ENCODE assay signal across 22 cellular contexts in genomic region chr3:71879089-71879488, GRCh38.
DNase-seq lines count a peak whose midpoint lies in the region; ATAC-seq and TF ChIP-seq lines count a peak whose summit lies in the region.
"Had no signal": no experiment of that assay in that cellular context is flagged by ENCODE, and none has a peak within 500 bp of the region (broad histone marks: within the 10 kb centered on the region; RNA-seq: fewer than 3 reads in every experiment).

No MANE protein-coding gene starts in this region.

- POLR2A ChIA-PET in WTC11 (lab: Charles Lee): no interaction called here

- H2BK12ac ChIP-seq in trophoblast cell (ENCODE audit: low read length): no peak overlapping the region

- peaks cover 19% of the 10 kb centered on the region for H3K79me1 ChIP-seq in trophoblast cell (ENCODE audit: low read length)

- peaks cover 14% of the 10 kb centered on the region for H3K4me1 ChIP-seq in endodermal cell (ENCODE audit: control insufficient read depth, insufficient read depth, low read length)
- peaks cover 24 to 30% of the 10 kb centered on the region in 2 experiments for H3K4me1 ChIP-seq in trophoblast cell (ENCODE audit: control insufficient read depth in 1 of 2, insufficient read depth in 2 of 2, low read length in 2 of 2)
- H3K4me1 ChIP-seq: SJCRH30 had no signal

- no peak overlapping the region for H3K4me2 ChIP-seq in trophoblast cell (ENCODE audit: low read length)
- H3K4me2 ChIP-seq: BLaER1 had no signal

- WGBS in endodermal cell (ENCODE audit: insufficient coverage in 1 of 2, insufficient read length in 1 of 2), 2 experiments: 52 to 82% methylated on average over 4 to 9 of the region's 9 CpGs
- WGBS in trophoblast cell (ENCODE audit: extremely low coverage, insufficient coverage, insufficient read length): no CpG with 5 or more reads among the region's 9 CpGs

- H3K9me3 Mint-ChIP-seq in WTC11: no peaks in the 10 kb centered on the region
- no peaks in the 10 kb centered on the region for H3K9me3 Mint-ChIP-seq in endodermal cell
- no peaks in the 10 kb centered on the region for H3K9me3 Mint-ChIP-seq in progenitor cell of endocrine pancreas (ENCODE audit: low read depth)
- H3K9me3 Mint-ChIP-seq: CD8-positive, alpha-beta T cell had no signal

- no peak overlapping the region for H3K18ac ChIP-seq in trophoblast cell (ENCODE audit: low read length)

- no peak overlapping the region for H3K4me3 Mint-ChIP-seq in WTC11
- H3K4me3 Mint-ChIP-seq in endodermal cell: no peak overlapping the region
- H3K4me3 Mint-ChIP-seq in progenitor cell of endocrine pancreas (ENCODE audit: low read depth): no peak overlapping the region
- H3K4me3 Mint-ChIP-seq: CD8-positive, alpha-beta T cell had no signal

- intact Hi-C loops in left cardiac atrium (cut with DNase I): loop anchor here (5.0 to 10.0 kb wide), 5 partner anchors 383 to 1206 kb away; no protein-coding TSS in a partner anchor

- no peak overlapping the region for H4K91ac ChIP-seq in trophoblast cell (ENCODE audit: low read depth, low read length)

- TF ChIP-seq CTCF in WTC11 (IDR thresholded peaks at IDR 0.05) (no peak), endodermal cell (conservative IDR thresholded peaks at IDR 0.05) (peak; percentile 47), progenitor cell of endocrine pancreas (IDR thresholded peaks at IDR 0.05; ENCODE audit: unreplicated experiment) (no peak)

- H2BK5ac ChIP-seq in trophoblast cell (ENCODE audit: low read depth, low read length, poor library complexity): no peak overlapping the region

- H3K9me3 ChIP-seq in endodermal cell (ENCODE audit: control insufficient read depth, low read length): no peaks in the 10 kb centered on the region
- no peaks in the 10 kb centered on the region for H3K9me3 ChIP-seq in trophoblast cell (ENCODE audit: insufficient read depth, low read depth, low read length)
- H3K9me3 ChIP-seq: BLaER1, SJCRH30 had no signal

- CTCF ChIA-PET in WTC11 (lab: Charles Lee): interaction anchor here (0.7 to 1.8 kb wide), 7 partner anchors 10 to 777 kb away, joined by 3 to 6 read pairs (median 4); no protein-coding TSS in a partner anchor

- H3K14ac ChIP-seq in trophoblast cell (ENCODE audit: low read length): no peak overlapping the region

- H3K9ac ChIP-seq in endodermal cell (ENCODE audit: extremely low read depth, low read length, poor library complexity, severe bottlenecking): no peak overlapping the region
- no peak overlapping the region for H3K9ac ChIP-seq in trophoblast cell (ENCODE audit: low read length)
- H3K9ac ChIP-seq: BLaER1, GM23248 had no signal

- H3K4me3 ChIP-seq in endodermal cell (ENCODE audit: low read length) (no peak overlapping the region), trophoblast cell (ENCODE audit: low read depth, low read length) (no peak overlapping the region)
- H3K4me3 ChIP-seq: BLaER1, GM12878, GM23248, SJCRH30 had no signal

- H3K27me3 ChIP-seq in endodermal cell (ENCODE audit: control insufficient read depth, insufficient read depth, low read length, poor library complexity, severe bottlenecking) (peaks cover 6% of the 10 kb centered on the region), trophoblast cell (ENCODE audit: insufficient read depth, low read length) (no peaks in the 10 kb centered on the region)
- H3K27me3 ChIP-seq: BLaER1, SJCRH30 had no signal

- H3K36me3 ChIP-seq in endodermal cell (ENCODE audit: control insufficient read depth, insufficient read depth, low read length): no peaks in the 10 kb centered on the region
- H3K36me3 ChIP-seq in trophoblast cell (ENCODE audit: control insufficient read depth in 1 of 2, insufficient read depth in 2 of 2, low read length in 2 of 2): no peaks in the 10 kb centered on the region
- H3K36me3 ChIP-seq: BLaER1, SJCRH30 had no signal

- H2AK5ac ChIP-seq in trophoblast cell (ENCODE audit: low read length): no peak overlapping the region

- H3K27ac Mint-ChIP-seq in WTC11: no peak overlapping the region
- H3K27ac Mint-ChIP-seq in endodermal cell: no peak overlapping the region
- H3K27ac Mint-ChIP-seq in progenitor cell of endocrine pancreas: no peak overlapping the region
- H3K27ac Mint-ChIP-seq: CD8-positive, alpha-beta T cell had no signal

- no peak overlapping the region for H4K8ac ChIP-seq in trophoblast cell (ENCODE audit: low read depth, low read length)

- H3K27me3 Mint-ChIP-seq in WTC11 (ENCODE audit: low read depth) (no peaks in the 10 kb centered on the region), endodermal cell (ENCODE audit: insufficient read depth) (peaks cover 25% of the 10 kb centered on the region), progenitor cell of endocrine pancreas (peaks cover 11% of the 10 kb centered on the region)

- peaks cover 2% of the 10 kb centered on the region for H3K79me2 ChIP-seq in trophoblast cell (ENCODE audit: control insufficient read depth, insufficient read depth, low read length, poor library complexity)

- no peak overlapping the region for H3K4ac ChIP-seq in trophoblast cell (ENCODE audit: low read depth, low read length)

- H4K12ac ChIP-seq in trophoblast cell (ENCODE audit: low read depth, low read length): no peak overlapping the region

- DNase-seq in NCI-H524 (lab: John Stamatoyannopoulos, UW): peak; percentile 7 to 40
- DNase-seq in NCI-H524 treated with DMSO at 0.1 percent for 48 hours (lab: John Stamatoyannopoulos, UW): no peak
- no peak for DNase-seq in WTC11 (ENCODE audit: low spot score)
- DNase-seq in endodermal cell: peak; percentile 70
- DNase-seq in trophoblast cell: no peak
- no peak for DNase-seq in left cardiac atrium
- no peak for DNase-seq in NCI-H345 treated with DMSO at 0.1 percent for 48 hours (lab: John Stamatoyannopoulos, UW; ENCODE audit: unreplicated experiment)
- no peak for DNase-seq in progenitor cell of endocrine pancreas (ENCODE audit: low spot score, unreplicated experiment)
- DNase-seq: 8988T; CD8-positive, alpha-beta T cell; GDM1; GM23248; KG1; NCI-H146; NCI-H2081; NCI-H510A treated with DMSO at 0.1 percent for 48 hours; NK-92 treated with Interleukin-12 subunit alpha and Interleukin-12 subunit beta, amount 100 ng/mL, for 24 hours; OCI-M1; SJCRH30 had no signal

- no peak overlapping the region for H2AFZ ChIP-seq in trophoblast cell (ENCODE audit: insufficient read depth, low read length, poor library complexity)
- H2AFZ ChIP-seq: GM23248 had no signal

- peak; percentile 7 for ATAC-seq in WTC11
- ATAC-seq in left cardiac atrium: no peak
- ATAC-seq: CD8-positive, alpha-beta T cell; GM12878 had no signal

- peak overlapping the region; percentile 14 for H2BK120ac ChIP-seq in trophoblast cell (ENCODE audit: insufficient read depth, low read length, poor library complexity)

- no peak overlapping the region for H3K23ac ChIP-seq in trophoblast cell (ENCODE audit: low read length)

- H3K36me3 Mint-ChIP-seq in WTC11: no peaks in the 10 kb centered on the region
- H3K36me3 Mint-ChIP-seq in endodermal cell (ENCODE audit: low read depth): no peaks in the 10 kb centered on the region
- no peaks in the 10 kb centered on the region for H3K36me3 Mint-ChIP-seq in progenitor cell of endocrine pancreas (ENCODE audit: insufficient read depth)
- H3K36me3 Mint-ChIP-seq: CD8-positive, alpha-beta T cell had no signal

- H3K27ac ChIP-seq in endodermal cell (ENCODE audit: low read depth, low read length) (no peak overlapping the region), trophoblast cell (ENCODE audit: low read depth, low read length) (no peak overlapping the region)
- H3K27ac ChIP-seq: BLaER1, GM23248, RWPE1, SJCRH30 had no signal

- H3K4me1 Mint-ChIP-seq in WTC11 (peaks cover 49% of the 10 kb centered on the region), endodermal cell (peaks cover 31% of the 10 kb centered on the region), progenitor cell of endocrine pancreas (ENCODE audit: low read depth) (no peaks in the 10 kb centered on the region)

TF ChIP-seq in WTC11, 78 proteins besides CTCF, POLR2A, EP300 and RAD21 (continues in another document):
- TF ChIP-seq RORB (CRISPR knock-in tag; IDR thresholded peaks at IDR 0.05) (no peak), NFE2L1 (CRISPR knock-in tag; IDR thresholded peaks at IDR 0.05) (no peak), AFF4 (CRISPR knock-in tag; IDR thresholded peaks at IDR 0.05; ENCODE audit: borderline replicate concordance) (no peak)

Comparison
In these comparisons a context has a peak if more than half of its experiments do, and no peak if none do; other contexts are left out.
1. DNase-seq: peak in NCI-H524 (2 of 2) and endodermal cell (single experiment); none in NCI-H524 treated with DMSO at 0.1 percent for 48 hours (single experiment), WTC11 (single experiment), trophoblast cell (0 of 2), left cardiac atrium (single experiment), NCI-H345 treated with DMSO at 0.1 percent for 48 hours (single experiment) and progenitor cell of endocrine pancreas (single experiment).